In genomic region chr21:31509108-31510017, GRCh38 we compare ENCODE assay signal across 8 cellular contexts.
DNase-seq lines count a peak whose midpoint lies in the region; ATAC-seq lines count a peak whose summit lies in the region.

No MANE protein-coding gene starts in this region.

- DNase-seq in NOMO-1 treated with dmso at 0.1 percent for 144 hours (lab: John Stamatoyannopoulos, UW; ENCODE audit: unreplicated experiment), result peak; percentile 29
- peak; percentile 88 for DNase-seq in activated CD8-positive, alpha-beta memory T cell treated with anti-CD3 and anti-CD28 coated beads, Interleukin-2, amount 50 U/mL, for 48 hours
- peak; percentile 74 for DNase-seq in foreskin melanocyte
- peak; percentile 49 for DNase-seq in stimulated activated CD8-positive, alpha-beta memory T cell treated with anti-CD3 and anti-CD28 coated beads, Interleukin-15, amount 100 ng/mL, for 1 hour (ENCODE audit: low read depth)
- DNase-seq in NCI-H2196 (lab: John Stamatoyannopoulos, UW; ENCODE audit: unreplicated experiment), result no peak

- peak; percentile 54 for ATAC-seq in GM18502 (IDR thresholded peaks at IDR 0.05; ENCODE audit: poor library complexity, unreplicated experiment)
- ATAC-seq in HG02852 (IDR thresholded peaks at IDR 0.05; ENCODE audit: unreplicated experiment), result peak; percentile 43
- no peak for ATAC-seq in HG03025 (IDR thresholded peaks at IDR 0.05; ENCODE audit: low FRiP score, unreplicated experiment)
